In the genomic region with DNA sequence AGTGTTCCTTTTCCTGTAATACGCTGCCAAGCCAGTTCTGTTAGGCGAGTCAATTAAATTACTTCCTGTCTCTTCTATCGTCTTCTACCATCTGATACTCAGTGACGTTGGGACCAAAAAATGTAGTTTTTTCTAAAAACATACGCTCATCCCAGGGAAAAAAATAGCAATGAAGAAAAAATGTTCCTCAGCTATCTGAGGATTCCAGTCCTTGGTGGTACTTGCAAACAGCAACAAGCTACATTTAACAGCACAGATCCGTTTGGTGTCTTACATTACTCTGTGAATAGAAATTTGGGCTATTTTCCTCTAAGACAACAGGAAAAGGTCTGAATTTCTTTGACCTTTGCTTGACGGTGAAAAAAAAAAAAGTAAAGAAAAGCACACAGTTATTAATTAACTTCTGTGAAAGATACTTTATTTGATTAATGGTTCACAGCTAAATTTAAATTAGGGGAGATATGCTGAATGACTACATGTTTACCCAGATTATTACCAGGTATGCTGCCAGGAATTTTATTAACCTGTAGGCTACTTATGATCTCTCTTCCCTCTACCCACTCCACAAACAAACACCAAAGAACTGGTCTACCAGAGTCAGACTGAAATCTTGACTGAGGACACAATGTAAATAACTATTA, we compare ENCODE assay signal across 7 cellular contexts.
DNase-seq lines count a peak whose midpoint lies in the region; ATAC-seq and TF ChIP-seq lines count a peak whose summit lies in the region.

No MANE protein-coding gene starts in this region.

- no peak overlapping the region for H3K4me3 ChIP-seq in fibroblast of the aortic adventitia (ENCODE audit: low read depth, low read length)

- no peak overlapping the region for H3K4me3 Mint-ChIP-seq in natural killer cell treated with Interleukin-12 subunit alpha and Interleukin-12 subunit beta and Interleukin-15 and Interleukin-18, amount 100 ng/mL, for 72 hours
- H3K4me3 Mint-ChIP-seq in progenitor cell of endocrine pancreas (ENCODE audit: low read depth) = no peak overlapping the region

- ATAC-seq in GM19463 (IDR thresholded peaks at IDR 0.05; ENCODE audit: unreplicated experiment) = peak; percentile 25
- ATAC-seq in natural killer cell treated with Interleukin-12 subunit alpha and Interleukin-12 subunit beta and Interleukin-15 and Interleukin-18, amount 100 ng/mL, for 72 hours = no peak

- H3K4me1 Mint-ChIP-seq in natural killer cell treated with Interleukin-12 subunit alpha and Interleukin-12 subunit beta and Interleukin-15 and Interleukin-18, amount 100 ng/mL, for 72 hours (ENCODE audit: low read depth in 2 of 2) = no peaks in the 10 kb centered on the region
- peaks cover 18% of the 10 kb centered on the region for H3K4me1 Mint-ChIP-seq in progenitor cell of endocrine pancreas (ENCODE audit: low read depth)

- peaks cover 0 to 2% of the 10 kb centered on the region in 2 donors for H3K27me3 Mint-ChIP-seq in natural killer cell treated with Interleukin-12 subunit alpha and Interleukin-12 subunit beta and Interleukin-15 and Interleukin-18, amount 100 ng/mL, for 72 hours
- H3K27me3 Mint-ChIP-seq in progenitor cell of endocrine pancreas = no peaks in the 10 kb centered on the region

- no peak overlapping the region for H3K27ac Mint-ChIP-seq in natural killer cell treated with Interleukin-12 subunit alpha and Interleukin-12 subunit beta and Interleukin-15 and Interleukin-18, amount 100 ng/mL, for 72 hours
- no peak overlapping the region for H3K27ac Mint-ChIP-seq in progenitor cell of endocrine pancreas

- peak; percentile 87 for DNase-seq in M059J (ENCODE audit: low read depth)
- DNase-seq in fibroblast of the aortic adventitia (ENCODE audit: low read depth) = peak; percentile 94
- peak; percentile 57 for DNase-seq in smooth muscle cell of the brain vasculature (ENCODE audit: low read depth, low spot score)
- DNase-seq in natural killer cell treated with Interleukin-12 subunit alpha and Interleukin-12 subunit beta and Interleukin-15 and Interleukin-18, amount 100 ng/mL, for 72 hours (ENCODE audit: low spot score) = no peak
- no peak for DNase-seq in activated CD8-positive, alpha-beta memory T cell treated with anti-CD3 and anti-CD28 coated beads, Interleukin-2, amount 50 U/mL, for 48 hours
- no peak for DNase-seq in progenitor cell of endocrine pancreas (ENCODE audit: low spot score, unreplicated experiment)

- TF ChIP-seq CTCF in fibroblast of the aortic adventitia (IDR thresholded peaks at IDR 0.05; ENCODE audit: insufficient read depth, low read length) = no peak
- TF ChIP-seq CTCF in progenitor cell of endocrine pancreas (IDR thresholded peaks at IDR 0.05; ENCODE audit: unreplicated experiment) = no peak

- no peaks in the 10 kb centered on the region for H3K36me3 Mint-ChIP-seq in natural killer cell treated with Interleukin-12 subunit alpha and Interleukin-12 subunit beta and Interleukin-15 and Interleukin-18, amount 100 ng/mL, for 72 hours
- no peaks in the 10 kb centered on the region for H3K36me3 Mint-ChIP-seq in progenitor cell of endocrine pancreas (ENCODE audit: insufficient read depth)

- H3K9me3 Mint-ChIP-seq in natural killer cell treated with Interleukin-12 subunit alpha and Interleukin-12 subunit beta and Interleukin-15 and Interleukin-18, amount 100 ng/mL, for 72 hours = no peaks in the 10 kb centered on the region
- H3K9me3 Mint-ChIP-seq in progenitor cell of endocrine pancreas (ENCODE audit: low read depth) = no peaks in the 10 kb centered on the region

Comparison
In these comparisons a context has a peak if more than half of its experiments do, and no peak if none do; other contexts are left out.
1. DNase-seq: peak in M059J (single experiment), fibroblast of the aortic adventitia (single experiment) and smooth muscle cell of the brain vasculature (single experiment); none in natural killer cell treated with Interleukin-12 subunit alpha and Interleukin-12 subunit beta and Interleukin-15 and Interleukin-18, amount 100 ng/mL, for 72 hours (single experiment), activated CD8-positive, alpha-beta memory T cell treated with anti-CD3 and anti-CD28 coated beads, Interleukin-2, amount 50 U/mL, for 48 hours (single experiment) and progenitor cell of endocrine pancreas (single experiment).